ENCODE assay signal across 18 cellular contexts in the genomic region with DNA sequence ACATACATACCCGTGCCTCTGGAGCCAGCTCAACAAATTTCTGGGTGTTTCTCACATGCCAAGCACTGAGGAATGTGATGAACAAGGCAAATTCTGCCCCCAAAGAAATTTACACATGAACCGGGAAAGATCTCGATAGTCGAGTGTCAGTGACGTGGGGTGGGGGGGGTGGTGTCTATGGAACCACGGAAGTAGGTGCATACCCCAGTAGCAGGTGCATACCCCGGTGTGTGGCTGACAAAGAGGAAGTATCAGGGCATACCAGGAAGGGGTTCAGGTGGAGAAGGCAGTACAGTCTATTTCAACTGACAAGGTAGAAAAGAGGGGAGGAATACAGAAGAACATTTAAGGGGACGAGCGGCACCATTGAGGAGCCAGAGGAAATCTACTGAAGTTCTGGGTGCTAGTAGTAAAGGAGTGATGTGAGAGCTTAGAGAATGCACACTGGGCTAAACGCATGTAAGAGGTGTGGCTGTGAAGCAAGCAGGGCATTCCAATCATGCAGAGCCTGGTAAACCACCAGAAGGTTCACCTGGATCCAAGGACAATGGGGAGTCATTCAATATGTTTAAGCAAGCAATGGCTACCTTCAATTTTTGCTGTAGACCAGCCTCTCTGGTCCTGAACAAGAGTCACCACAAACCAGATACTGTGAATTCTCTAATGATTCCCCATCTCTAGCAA. TPM values are rescaled to one million over a fixed set of nuclear protein-coding genes. Genes with fewer than 3 reads are reported as not detected.
DNase-seq lines count a peak whose midpoint lies in the region; ATAC-seq and TF ChIP-seq lines count a peak whose summit lies in the region.
"Had no signal": no experiment of that assay in that cellular context is flagged by ENCODE, and none has a peak within 500 bp of the region (broad histone marks: within the 10 kb centered on the region; RNA-seq: fewer than 3 reads in every experiment).

No MANE protein-coding gene starts in this region.

- H3K27me3 ChIP-seq in esophagus muscularis mucosa, result no peaks in the 10 kb centered on the region
- H3K27me3 ChIP-seq: right lobe of liver had no signal

- peaks cover 20% of the 10 kb centered on the region; the same call in 1 of the 2 replicates for H3K36me3 ChIP-seq in OCI-LY7 (ENCODE audit: insufficient read depth, low read length)
- no peaks in the 10 kb centered on the region for H3K36me3 ChIP-seq in esophagus muscularis mucosa
- H3K36me3 ChIP-seq: HAP-1, right lobe of liver had no signal

- intact Hi-C loops in Calu3 (cut with micrococcal nuclease; ENCODE audit: unreplicated experiment), result no loop called here
- intact Hi-C loops in OCI-LY7 (cut with micrococcal nuclease; ENCODE audit: unreplicated experiment), result loop anchor here (10.0 kb wide), 2 partner anchors 305 to 1635 kb away; a partner anchor contains a TSS
- intact Hi-C loops in esophagus muscularis mucosa (cut with DNase I), result no loop called here

- TF ChIP-seq POLR2A in esophagus muscularis mucosa (IDR thresholded peaks at IDR 0.05; ENCODE audit: low read depth), result no peak

- ATAC-seq in GM19455 (IDR thresholded peaks at IDR 0.05; ENCODE audit: unreplicated experiment) (no peak), HG02759 (IDR thresholded peaks at IDR 0.05; ENCODE audit: unreplicated experiment) (no peak)
- ATAC-seq: right lobe of liver had no signal

- H3K4me2 ChIP-seq in OCI-LY7 (ENCODE audit: low read length), result peak overlapping the region; percentile 38

- peaks cover 78% of the 10 kb centered on the region; the same call in 1 of the 2 replicates for H3K79me2 ChIP-seq in OCI-LY7 (ENCODE audit: insufficient read depth, low read depth, low read length)

- H3K27ac Mint-ChIP-seq in Calu3 (ENCODE audit: unreplicated experiment), result peak overlapping the region; percentile 30
- H3K27ac Mint-ChIP-seq: activated CD4-positive, alpha-beta T cell treated with anti-CD3 and anti-CD28 coated beads, Interleukin-2, amount 10 ng/mL, durations not matched to agents 7 days and 5 days had no signal

- H3K9me3 Mint-ChIP-seq in Calu3 (ENCODE audit: low read depth, unreplicated experiment), result no peaks in the 10 kb centered on the region
- H3K9me3 Mint-ChIP-seq: activated CD4-positive, alpha-beta T cell treated with anti-CD3 and anti-CD28 coated beads, Interleukin-2, amount 10 ng/mL, durations not matched to agents 7 days and 5 days; neural crest cell had no signal

- BruUV-seq in Calu3 (replicated peaks; lab: Mats Ljungman, UMichigan) (no TSS peak), OCI-LY7 (replicated peaks; lab: Mats Ljungman, UMichigan) (no TSS peak)

- no peak overlapping the region for H2AFZ ChIP-seq in OCI-LY7 (ENCODE audit: low read length)

- H3K9me2 ChIP-seq in OCI-LY7 (ENCODE audit: insufficient read depth, low read length), result no peaks in the 10 kb centered on the region

- DNase-seq in Calu3 (no peak), OCI-LY7 (ENCODE audit: low spot score) (peak; percentile 56), esophagus muscularis mucosa (ENCODE audit: extremely low spot score) (no peak), renal cortical epithelial cell (ENCODE audit: low read depth) (peak; percentile 28), HT-29 (ENCODE audit: low spot score) (no peak), DMS 273 treated with DMSO at 0.1 percent for 48 hours (lab: John Stamatoyannopoulos, UW) (no peak)
- DNase-seq: activated CD4-positive, alpha-beta T cell treated with anti-CD3 and anti-CD28 coated beads, Interleukin-2, amount 10 ng/mL, durations not matched to agents 7 days and 5 days; DMS79 treated with DMSO at 0.1 percent for 48 hours; NCI-H1092; NCI-H2171 treated with DMSO at 0.1 percent for 48 hours; NK-92 treated with Interleukin-12 subunit alpha and Interleukin-12 subunit beta, amount 100 ng/mL, for 24 hours; right lobe of liver; Right ventricle myocardium superior; stimulated activated CD4-positive, alpha-beta T cell treated with anti-CD3 and anti-CD28 coated beads, Interleukin-4, amount 100 ng/mL, for 4 hours had no signal

- H3K9me3 ChIP-seq in OCI-LY7 (ENCODE audit: low read length) (no peaks in the 10 kb centered on the region), esophagus muscularis mucosa (no peaks in the 10 kb centered on the region)
- H3K9me3 ChIP-seq: HAP-1, right lobe of liver had no signal

- H3K4me3 ChIP-seq in OCI-LY7 (ENCODE audit: low read depth, low read length, poor library complexity, severe bottlenecking) (peak overlapping the region; percentile 12), esophagus muscularis mucosa (no peak overlapping the region)
- H3K4me3 ChIP-seq: HAP-1, right lobe of liver had no signal

- POLR2A ChIA-PET in OCI-LY7 (lab: Charles Lee), result interaction anchor here (0.6 to 0.7 kb wide), 2 partner anchors 12 to 40 kb away, joined by 3 to 4 read pairs; no protein-coding TSS in a partner anchor

- no peak for TF ChIP-seq EP300 in esophagus muscularis mucosa (IDR thresholded peaks at IDR 0.05)

- H3K4me1 ChIP-seq in OCI-LY7 (ENCODE audit: insufficient read depth, low read length, poor library complexity, severe bottlenecking), result peaks cover 41% of the 10 kb centered on the region
- peaks cover 44 to 100% (median 97%) of the 10 kb centered on the region in 4 donors for H3K4me1 ChIP-seq in esophagus muscularis mucosa

- WGBS in esophagus muscularis mucosa, result 86% methylated on average over 10 of the region's 10 CpGs

- H3K4me3 Mint-ChIP-seq in Calu3 (ENCODE audit: low read depth, unreplicated experiment), result peak overlapping the region; percentile 25
- H3K4me3 Mint-ChIP-seq: activated CD4-positive, alpha-beta T cell treated with anti-CD3 and anti-CD28 coated beads, Interleukin-2, amount 10 ng/mL, durations not matched to agents 7 days and 5 days had no signal

- H3K36me3 Mint-ChIP-seq in Calu3 (ENCODE audit: insufficient read depth, unreplicated experiment), result peaks cover 34% of the 10 kb centered on the region

- no peaks in the 10 kb centered on the region for H3K27me3 Mint-ChIP-seq in Calu3 (ENCODE audit: unreplicated experiment)
- H3K27me3 Mint-ChIP-seq: activated CD4-positive, alpha-beta T cell treated with anti-CD3 and anti-CD28 coated beads, Interleukin-2, amount 10 ng/mL, durations not matched to agents 7 days and 5 days had no signal

- no peak overlapping the region for H3K27ac ChIP-seq in OCI-LY7 (ENCODE audit: low read depth, low read length, poor library complexity, severe bottlenecking)
- H3K27ac ChIP-seq in esophagus muscularis mucosa (replicated peaks in 1 of 4), result peak overlapping the region in 3 of 4 donors; percentile 10 to 45 (median 43)
- H3K27ac ChIP-seq: right lobe of liver had no signal

- H4K20me1 ChIP-seq in OCI-LY7 (ENCODE audit: insufficient read depth, low read length), result peaks cover 41% of the 10 kb centered on the region

- H3K4me1 Mint-ChIP-seq in Calu3 (ENCODE audit: low read depth, unreplicated experiment), result peaks cover 93% of the 10 kb centered on the region

- TF ChIP-seq CTCF in Calu3 (IDR thresholded peaks at IDR 0.05; ENCODE audit: unreplicated experiment) (no peak), OCI-LY7 (conservative IDR thresholded peaks at IDR 0.05; ENCODE audit: low read length) (no peak), esophagus muscularis mucosa (IDR thresholded peaks at IDR 0.05) (no peak)

- CTCF ChIA-PET in Calu3 (lab: Charles Lee), result interaction anchor here (0.6 kb wide), 2 partner anchors 65 to 91 kb away, joined by 3 read pairs; no protein-coding TSS in a partner anchor
- CTCF ChIA-PET in OCI-LY7 (lab: Charles Lee; ENCODE audit: unreplicated experiment), result no interaction called here

RNA-seq across cellular contexts. Expression of a gene that starts 6.2 kb away (rescaled TPM):
- total RNA-seq in Calu3 (2022) (111 and 115 TPM in 2 replicates), OCI-LY7 (2022) (22.4 and 25.4 TPM in 2 replicates), esophagus muscularis mucosa (10 to 100 TPM; 41.4 to 71.0 (median 57.2) TPM), renal cortical epithelial cell (38.6 and 59.8 TPM in 2 replicates)
- total RNA-seq in OCI-LY7 (2014; rRNA removed; shearing (Covaris generic)), result 9.5 and 10.9 TPM in 2 replicates
- total RNA-seq in HT-29 (2014; rRNA removed; shearing (Covaris generic)), result 15.7 and 18.5 TPM in 2 replicates

Comparison
In these comparisons a context has a peak if more than half of its experiments do, and no peak if none do; other contexts are left out.
1. DNase-seq: peak in OCI-LY7 (single experiment) and renal cortical epithelial cell (single experiment); none in Calu3 (single experiment), esophagus muscularis mucosa (single experiment), HT-29 (single experiment) and DMS 273 treated with DMSO at 0.1 percent for 48 hours (single experiment).